ENCODE assay signal across 9 cellular contexts in the genomic region with DNA sequence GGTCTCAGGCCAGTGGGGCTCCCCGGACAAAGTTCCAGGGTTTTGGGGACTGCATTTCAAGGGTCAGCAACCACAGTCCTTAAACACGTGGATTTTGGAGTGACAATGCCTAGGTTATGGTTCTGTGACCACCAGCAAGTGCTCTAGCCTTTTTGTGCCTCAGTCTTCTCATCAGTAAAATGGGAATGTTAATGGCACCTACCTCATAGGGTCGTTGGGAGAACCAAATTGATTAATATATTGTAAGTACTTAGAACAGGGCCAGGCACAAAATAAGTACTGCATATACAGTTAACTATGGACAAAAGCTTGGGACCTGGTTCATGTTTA. TPM values are rescaled to one million over a fixed set of nuclear protein-coding genes. Genes with fewer than 3 reads are reported as not detected.
DNase-seq lines count a peak whose midpoint lies in the region; ATAC-seq, FAIRE-seq and TF ChIP-seq lines count a peak whose summit lies in the region.
"Had no signal": no experiment of that assay in that cellular context is flagged by ENCODE, and none has a peak within 500 bp of the region (broad histone marks: within the 10 kb centered on the region; RNA-seq: fewer than 3 reads in every experiment).

No MANE protein-coding gene starts in this region.

- DNase-seq in activated naive CD4-positive, alpha-beta T cell treated with anti-CD3 and anti-CD28 coated beads, Interleukin-2, amount 50 U/mL, for 72 hours (ENCODE audit: low spot score in 2 of 2), result no peak
- no peak for DNase-seq in immature natural killer cell
- DNase-seq in stimulated activated effector memory CD8-positive, alpha-beta T cell treated with anti-CD3 and anti-CD28 coated beads, Interleukin-12 subunit alpha, Interleukin-12 subunit beta, amount 100 ng/mL, for 72 hours (ENCODE audit: low spot score in 2 of 2), result no peak
- DNase-seq in GM12892 (ENCODE audit: insufficient read length), result no peak
- no peak for DNase-seq in dermis blood vessel endothelial cell

- H3K27me3 ChIP-seq in HUES6 (ENCODE audit: control insufficient read depth, insufficient read depth, low read length), result no peaks in the 10 kb centered on the region

- no peak for ATAC-seq in activated naive CD4-positive, alpha-beta T cell treated with anti-CD3 and anti-CD28 coated beads, Interleukin-2, amount 50 U/mL, for 72 hours
- no peak for ATAC-seq in stimulated activated effector memory CD8-positive, alpha-beta T cell treated with anti-CD3 and anti-CD28 coated beads, Interleukin-12 subunit alpha, Interleukin-12 subunit beta, amount 100 ng/mL, for 72 hours
- no peak for ATAC-seq in GM21390 (IDR thresholded peaks at IDR 0.05; ENCODE audit: unreplicated experiment)
- no peak for ATAC-seq in HG03280 (IDR thresholded peaks at IDR 0.05; ENCODE audit: unreplicated experiment)

- H3K4me3 ChIP-seq in HUES6 (ENCODE audit: low read depth, low read length), result no peak overlapping the region

- TF ChIP-seq POLR2A in GM12892 (IDR thresholded peaks at IDR 0.05; ENCODE audit: low read depth, low read length), result no peak

- no peak for FAIRE-seq in GM12892 (lab: Jason Lieb, UNC)
- FAIRE-seq: islet of Langerhans had no signal

- peak overlapping the region in 2 of 5 donors; percentile 24 to 34 for H3K4me3 Mint-ChIP-seq in immature natural killer cell
- peak overlapping the region; percentile 61 for H3K4me3 Mint-ChIP-seq in stimulated activated effector memory CD8-positive, alpha-beta T cell treated with anti-CD3 and anti-CD28 coated beads, Interleukin-12 subunit alpha, Interleukin-12 subunit beta, amount 100 ng/mL, for 72 hours

- H3K9ac ChIP-seq in HUES6 (ENCODE audit: low read length), result peak overlapping the region; percentile 34

- H3K4me1 ChIP-seq in HUES6 (ENCODE audit: control insufficient read depth, insufficient read depth, low read length), result peaks cover 48% of the 10 kb centered on the region

- H3K27me3 Mint-ChIP-seq in immature natural killer cell (ENCODE audit: low read depth in 3 of 3), result peaks cover 0 to 7% (median 1%) of the 10 kb centered on the region in 3 donors

- peaks cover 3% of the 10 kb centered on the region; the same call in 1 of the 2 replicates for H3K9me3 ChIP-seq in HUES6 (ENCODE audit: control insufficient read depth, insufficient read depth, low read depth, low read length)

- peaks cover 4% of the 10 kb centered on the region for H3K36me3 ChIP-seq in HUES6 (ENCODE audit: control insufficient read depth, insufficient read depth, low read length)

- H3K27ac Mint-ChIP-seq in activated naive CD4-positive, alpha-beta T cell treated with anti-CD3 and anti-CD28 coated beads, Interleukin-2, amount 50 U/mL, for 72 hours, result peak overlapping the region; percentile 97
- peak overlapping the region in 4 of 6 donors; percentile 35 to 79 (median 65) for H3K27ac Mint-ChIP-seq in immature natural killer cell
- H3K27ac Mint-ChIP-seq in stimulated activated effector memory CD8-positive, alpha-beta T cell treated with anti-CD3 and anti-CD28 coated beads, Interleukin-12 subunit alpha, Interleukin-12 subunit beta, amount 100 ng/mL, for 72 hours, result peak overlapping the region; percentile 90

- peak overlapping the region; percentile 46; the same call in 1 of the 2 replicates for H3K27ac ChIP-seq in HUES6 (ENCODE audit: low read depth, low read length)

- peaks cover 34 to 82% of the 10 kb centered on the region in 2 donors for H3K36me3 Mint-ChIP-seq in activated naive CD4-positive, alpha-beta T cell treated with anti-CD3 and anti-CD28 coated beads, Interleukin-2, amount 50 U/mL, for 72 hours
- peaks cover 8 to 18% (median 15%) of the 10 kb centered on the region in 3 donors for H3K36me3 Mint-ChIP-seq in immature natural killer cell
- peaks cover 100% of the 10 kb centered on the region for H3K36me3 Mint-ChIP-seq in stimulated activated effector memory CD8-positive, alpha-beta T cell treated with anti-CD3 and anti-CD28 coated beads, Interleukin-12 subunit alpha, Interleukin-12 subunit beta, amount 100 ng/mL, for 72 hours

- H3K4me1 Mint-ChIP-seq in immature natural killer cell, result peaks cover 27 to 46% of the 10 kb centered on the region in 2 donors
- peaks cover 72% of the 10 kb centered on the region for H3K4me1 Mint-ChIP-seq in stimulated activated effector memory CD8-positive, alpha-beta T cell treated with anti-CD3 and anti-CD28 coated beads, Interleukin-12 subunit alpha, Interleukin-12 subunit beta, amount 100 ng/mL, for 72 hours

- H3K9me3 Mint-ChIP-seq in activated naive CD4-positive, alpha-beta T cell treated with anti-CD3 and anti-CD28 coated beads, Interleukin-2, amount 50 U/mL, for 72 hours, result no peaks in the 10 kb centered on the region
- H3K9me3 Mint-ChIP-seq in immature natural killer cell, result no peaks in the 10 kb centered on the region
- H3K9me3 Mint-ChIP-seq in stimulated activated effector memory CD8-positive, alpha-beta T cell treated with anti-CD3 and anti-CD28 coated beads, Interleukin-12 subunit alpha, Interleukin-12 subunit beta, amount 100 ng/mL, for 72 hours, result no peaks in the 10 kb centered on the region

RNA-seq across cellular contexts. Expression of a gene that starts 13.8 kb away (rescaled TPM):
- total RNA-seq in activated naive CD4-positive, alpha-beta T cell treated with anti-CD3 and anti-CD28 coated beads, Interleukin-2, amount 50 U/mL, for 72 hours, result 100 to 1,000 TPM; 166 to 218 TPM
- 10 to 100 TPM; 15.7 to 38.7 (median 20.1) TPM for polyA plus RNA-seq in immature natural killer cell
- polyA plus RNA-seq in GM12892 (2012; ENCODE audit: missing spikeins), result 18.8 TPM
- 23.9 and 42.9 TPM in 2 replicates for total RNA-seq in dermis blood vessel endothelial cell

RNA-seq across cellular contexts. Expression of a gene that starts 59.0 kb away (rescaled TPM):
- total RNA-seq in activated naive CD4-positive, alpha-beta T cell treated with anti-CD3 and anti-CD28 coated beads, Interleukin-2, amount 50 U/mL, for 72 hours, result 100 to 1,000 TPM; 106 to 132 TPM
- polyA plus RNA-seq in immature natural killer cell, result 100 to 1,000 TPM; 133 to 162 (median 148) TPM
- polyA plus RNA-seq in GM12892 (2012; ENCODE audit: missing spikeins), result 51.9 TPM
- 43.0 and 77.3 TPM in 2 replicates for total RNA-seq in dermis blood vessel endothelial cell
